In the genomic region with DNA sequence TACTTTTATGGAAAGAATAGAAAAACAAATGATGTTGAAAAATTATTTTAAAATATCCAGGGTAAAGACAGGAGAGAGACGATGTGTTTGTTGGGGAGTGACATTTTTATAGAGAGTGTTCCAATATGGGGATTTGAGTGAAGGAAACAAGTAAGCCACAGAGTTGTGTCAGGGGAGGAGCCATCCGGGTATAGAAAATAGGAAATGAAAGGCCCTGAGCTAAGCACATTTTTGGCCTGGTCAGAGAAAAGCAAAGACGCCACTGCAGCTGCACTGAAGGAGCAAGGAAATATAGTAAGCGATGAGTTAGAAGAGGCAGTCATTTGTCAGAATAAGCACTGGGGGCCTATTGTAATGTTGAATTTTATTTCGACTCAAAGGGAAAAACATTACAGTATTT, we compare ENCODE assay signal across 20 cellular contexts.
"Had no signal": no experiment of that assay in that cellular context is flagged by ENCODE, and none has a peak within 500 bp of the region (broad histone marks: within the 10 kb centered on the region; RNA-seq: fewer than 3 reads in every experiment).

No MANE protein-coding gene starts in this region.

- H3K4me1 Mint-ChIP-seq: memory B cell; naive thymus-derived CD4-positive, alpha-beta T cell had no signal

- H3K27ac Mint-ChIP-seq: activated CD4-positive, alpha-beta memory T cell treated with anti-CD3 and anti-CD28 coated beads for 36 hours; activated naive CD4-positive, alpha-beta T cell treated with anti-CD3 and anti-CD28 coated beads, Interleukin-2, amount 50 U/mL, for 72 hours; memory B cell; naive thymus-derived CD4-positive, alpha-beta T cell; stimulated activated naive CD8-positive, alpha-beta T cell treated with anti-CD3 and anti-CD28 coated beads, Interleukin-15, Interleukin-2, amounts not matched to agents 100 ng/mL and 50 ng/mL, for 24 hours had no signal

- H3K27ac ChIP-seq: cardiac muscle cell, epithelial cell of prostate, gastrocnemius medialis, left lung, neutrophil, right lobe of liver, suprapubic skin, upper lobe of right lung, VCaP had no signal

- H3K4me3 ChIP-seq: cardiac muscle cell, gastrocnemius medialis, left lung, mucosa of descending colon, right lobe of liver, suprapubic skin, upper lobe of right lung had no signal

- ATAC-seq: activated naive CD4-positive, alpha-beta T cell treated with anti-CD3 and anti-CD28 coated beads, Interleukin-2, amount 50 U/mL, for 72 hours; activated T-cell treated with anti-CD3 and anti-CD28 coated beads, Interleukin-2, amount 50 U/mL, for 4 hours; gastrocnemius medialis; left lung; mucosa of descending colon; naive thymus-derived CD4-positive, alpha-beta T cell; upper lobe of right lung had no signal

- H3K27me3 Mint-ChIP-seq: activated CD4-positive, alpha-beta memory T cell treated with anti-CD3 and anti-CD28 coated beads for 36 hours; memory B cell; naive thymus-derived CD4-positive, alpha-beta T cell; stimulated activated naive CD8-positive, alpha-beta T cell treated with anti-CD3 and anti-CD28 coated beads, Interleukin-15, Interleukin-2, amounts not matched to agents 100 ng/mL and 50 ng/mL, for 24 hours had no signal

- H3K27me3 ChIP-seq: cardiac muscle cell, gastrocnemius medialis, left lung, neutrophil, right lobe of liver, suprapubic skin, upper lobe of right lung had no signal

- H3K9me3 ChIP-seq: gastrocnemius medialis, mucosa of descending colon, neutrophil, right lobe of liver, suprapubic skin, upper lobe of right lung had no signal

- H3K4me1 ChIP-seq: gastrocnemius medialis, left lung, right lobe of liver, suprapubic skin, upper lobe of right lung had no signal

- H3K36me3 ChIP-seq: cardiac muscle cell, gastrocnemius medialis, left lung, neutrophil, right lobe of liver, suprapubic skin, upper lobe of right lung had no signal

- H3K36me3 Mint-ChIP-seq: activated CD4-positive, alpha-beta memory T cell treated with anti-CD3 and anti-CD28 coated beads for 36 hours; activated naive CD4-positive, alpha-beta T cell treated with anti-CD3 and anti-CD28 coated beads, Interleukin-2, amount 50 U/mL, for 72 hours; memory B cell; naive thymus-derived CD4-positive, alpha-beta T cell had no signal

- DNase-seq: activated CD4-positive, alpha-beta memory T cell treated with anti-CD3 and anti-CD28 coated beads for 36 hours; activated CD4-positive, alpha-beta T cell treated with anti-CD3 and anti-CD28 coated beads for 1 hour; activated effector memory CD4-positive, alpha-beta T cell treated with anti-CD3 and anti-CD28 coated beads, Interleukin-2, amount 50 U/mL, for 16 hours; activated T-cell treated with anti-CD3 and anti-CD28 coated beads, Interleukin-2, amount 50 U/mL, for 4 hours; gastrocnemius medialis; left lung; naive thymus-derived CD4-positive, alpha-beta T cell; posterior cingulate gyrus; right lobe of liver; T-helper 9 cell; upper lobe of right lung had no signal

- H3K4me3 Mint-ChIP-seq: activated CD4-positive, alpha-beta memory T cell treated with anti-CD3 and anti-CD28 coated beads for 36 hours; activated T-cell treated with anti-CD3 and anti-CD28 coated beads, Interleukin-2, amount 50 U/mL, for 4 hours; memory B cell; naive thymus-derived CD4-positive, alpha-beta T cell; stimulated activated naive CD8-positive, alpha-beta T cell treated with anti-CD3 and anti-CD28 coated beads, Interleukin-15, Interleukin-2, amounts not matched to agents 100 ng/mL and 50 ng/mL, for 24 hours had no signal
